15 cellular contexts compared by ENCODE assay signal in the genomic region with DNA sequence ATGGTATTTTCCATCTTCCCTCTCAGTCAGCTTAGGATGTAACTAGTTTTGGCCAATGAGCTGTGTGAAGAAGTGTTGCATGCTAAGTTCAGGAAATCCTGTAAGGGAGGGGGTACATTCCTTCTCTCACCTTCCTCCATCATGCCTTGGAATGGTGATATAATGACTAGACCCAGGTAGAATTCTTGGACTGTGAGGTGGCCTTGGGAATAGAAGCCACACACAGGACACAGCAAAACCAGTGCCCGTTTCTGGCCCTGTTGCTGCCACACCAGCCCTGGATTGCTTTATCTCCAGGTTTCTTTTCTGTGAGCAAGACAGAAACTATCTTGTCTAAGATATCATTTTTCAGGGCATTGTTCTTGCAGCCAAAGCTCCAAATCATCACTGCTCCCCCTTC. TPM values are rescaled to one million over a fixed set of nuclear protein-coding genes. Genes with fewer than 3 reads are reported as not detected.
DNase-seq lines count a peak whose midpoint lies in the region; ATAC-seq and TF ChIP-seq lines count a peak whose summit lies in the region.
"Had no signal": no experiment of that assay in that cellular context is flagged by ENCODE, and none has a peak within 500 bp of the region (broad histone marks: within the 10 kb centered on the region; RNA-seq: fewer than 3 reads in every experiment).

No MANE protein-coding gene starts in this region.

- no peaks in the 10 kb centered on the region for H3K36me3 Mint-ChIP-seq in activated CD8-positive, alpha-beta T cell treated with anti-CD3 and anti-CD28 coated beads for 36 hours (ENCODE audit: low read depth)
- H3K36me3 Mint-ChIP-seq: CD14-positive monocyte had no signal

- H3K27ac ChIP-seq in foreskin keratinocyte (no peak overlapping the region), smooth muscle cell (ENCODE audit: low read depth) (peak overlapping the region; percentile 4)
- H3K27ac ChIP-seq: BLaER1 had no signal

- H3K79me2 ChIP-seq in smooth muscle cell (ENCODE audit: low read depth) = no peaks in the 10 kb centered on the region

- no peaks in the 10 kb centered on the region for H4K20me1 ChIP-seq in smooth muscle cell (ENCODE audit: low read depth)
- H4K20me1 ChIP-seq: BLaER1 had no signal

- H3K4me1 Mint-ChIP-seq in activated CD8-positive, alpha-beta T cell treated with anti-CD3 and anti-CD28 coated beads for 36 hours (ENCODE audit: low read depth) = no peaks in the 10 kb centered on the region
- H3K4me1 Mint-ChIP-seq: CD14-positive monocyte; CD4-positive, alpha-beta memory T cell; GM23338 had no signal

- TF ChIP-seq CTCF in foreskin keratinocyte (conservative IDR thresholded peaks at IDR 0.05) (no peak), smooth muscle cell (IDR thresholded peaks at IDR 0.05; ENCODE audit: borderline replicate concordance, insufficient read depth, poor library complexity, severe bottlenecking) (no peak)
- TF ChIP-seq CTCF in activated CD8-positive, alpha-beta T cell treated with anti-CD3 and anti-CD28 coated beads for 36 hours (IDR thresholded peaks at IDR 0.05) = no peak

- no peaks in the 10 kb centered on the region for H3K27me3 ChIP-seq in adipocyte (replicated peaks; ENCODE audit: control insufficient read depth, insufficient read depth, low read length)
- H3K27me3 ChIP-seq in foreskin keratinocyte = no peaks in the 10 kb centered on the region
- no peaks in the 10 kb centered on the region for H3K27me3 ChIP-seq in smooth muscle cell (ENCODE audit: low read depth)
- H3K27me3 ChIP-seq: BLaER1 had no signal

- no peaks in the 10 kb centered on the region for H3F3A ChIP-seq in smooth muscle cell (ENCODE audit: low read depth)

- H3K4me3 Mint-ChIP-seq in activated CD8-positive, alpha-beta T cell treated with anti-CD3 and anti-CD28 coated beads for 36 hours = no peak overlapping the region
- H3K4me3 Mint-ChIP-seq: CD14-positive monocyte, GM23338 had no signal

- H3K27ac Mint-ChIP-seq in activated CD8-positive, alpha-beta T cell treated with anti-CD3 and anti-CD28 coated beads for 36 hours = no peak overlapping the region
- H3K27ac Mint-ChIP-seq: CD14-positive monocyte; CD4-positive, alpha-beta memory T cell; GM23338 had no signal

- H3K9me3 ChIP-seq in adipocyte (ENCODE audit: control insufficient read depth, low read length) (peaks cover 12% of the 10 kb centered on the region), smooth muscle cell (replicated peaks; ENCODE audit: low read depth) (no peaks in the 10 kb centered on the region)

- CTCF ChIA-PET in activated CD8-positive, alpha-beta T cell treated with anti-CD3 and anti-CD28 coated beads for 36 hours (lab: Charles Lee) = interaction anchor here (1.1 to 1.7 kb wide), 2 partner anchors 39 to 98 kb away, joined by 3 read pairs; no protein-coding TSS in a partner anchor

- no peak for ATAC-seq in foreskin keratinocyte
- ATAC-seq in activated CD8-positive, alpha-beta T cell treated with anti-CD3 and anti-CD28 coated beads for 36 hours = no peak
- ATAC-seq: GM23338 had no signal

- H3K4me3 ChIP-seq in adipocyte (ENCODE audit: low read length) = no peak overlapping the region
- no peak overlapping the region for H3K4me3 ChIP-seq in smooth muscle cell
- H3K4me3 ChIP-seq: BLaER1, GM23338 had no signal

- H3K27me3 Mint-ChIP-seq in activated CD8-positive, alpha-beta T cell treated with anti-CD3 and anti-CD28 coated beads for 36 hours = peaks cover 20% of the 10 kb centered on the region

- intact Hi-C loops in activated CD8-positive, alpha-beta T cell treated with anti-CD3 and anti-CD28 coated beads for 36 hours (cut with micrococcal nuclease) = no loop called here

- POLR2A ChIA-PET in activated CD8-positive, alpha-beta T cell treated with anti-CD3 and anti-CD28 coated beads for 36 hours (lab: Charles Lee) = no interaction called here

- H3K4me1 ChIP-seq in adipocyte (ENCODE audit: control insufficient read depth, insufficient read depth, low read length) = peaks cover 29% of the 10 kb centered on the region
- no peaks in the 10 kb centered on the region for H3K4me1 ChIP-seq in foreskin keratinocyte
- no peaks in the 10 kb centered on the region for H3K4me1 ChIP-seq in smooth muscle cell (ENCODE audit: low read depth)

- 63% methylated on average over 1 of the region's 1 CpG for whole genome bisulfite sequencing in smooth muscle cell (ENCODE audit: low lambda C conversion rate)

- peak overlapping the region; percentile 51 for H3K9ac ChIP-seq in adipocyte (ENCODE audit: low read length)
- no peak overlapping the region for H3K9ac ChIP-seq in smooth muscle cell (ENCODE audit: low read depth)
- H3K9ac ChIP-seq: BLaER1 had no signal

- H3K36me3 ChIP-seq in adipocyte (ENCODE audit: control insufficient read depth, insufficient read depth, low read length, severe bottlenecking) = no peaks in the 10 kb centered on the region
- no peaks in the 10 kb centered on the region for H3K36me3 ChIP-seq in smooth muscle cell (ENCODE audit: low read depth)
- H3K36me3 ChIP-seq: BLaER1 had no signal

- no peak overlapping the region for H2AFZ ChIP-seq in smooth muscle cell (ENCODE audit: low read depth)
- H2AFZ ChIP-seq: GM23338 had no signal

- DNase-seq in HPDE6-E6E7 (ENCODE audit: extremely low spot score) = peak; percentile 25
- no peak for DNase-seq in adipocyte (ENCODE audit: low read depth)
- DNase-seq in foreskin keratinocyte = peak; percentile 54 to 76
- no peak for DNase-seq in smooth muscle cell (lab: John Stamatoyannopoulos, UW; ENCODE audit: unreplicated experiment)
- no peak for DNase-seq in NCI-H2171 treated with DMSO at 0.1 percent for 48 hours (lab: John Stamatoyannopoulos, UW)
- DNase-seq in effector CD4-positive, alpha-beta T cell = no peak
- no peak for DNase-seq in activated CD8-positive, alpha-beta T cell treated with anti-CD3 and anti-CD28 coated beads for 36 hours
- DNase-seq: 8988T; CD4-positive, alpha-beta memory T cell; DMS153; DMS79; GF-D8 had no signal

- H3K4me2 ChIP-seq in smooth muscle cell = no peak overlapping the region
- H3K4me2 ChIP-seq: BLaER1, GM23338 had no signal

- H3K9me3 Mint-ChIP-seq in activated CD8-positive, alpha-beta T cell treated with anti-CD3 and anti-CD28 coated beads for 36 hours = no peaks in the 10 kb centered on the region

RNA-seq across cellular contexts. Expression of a gene that starts 10.5 kb away (rescaled TPM):
- 9.6 and 10.3 TPM in 2 replicates for total RNA-seq in foreskin keratinocyte
- polyA plus RNA-seq in foreskin keratinocyte = 4.5 and 5.2 TPM in 2 replicates
- 12.7 and 14.5 TPM in 2 replicates for total RNA-seq in smooth muscle cell
- polyA plus RNA-seq in smooth muscle cell = 8.0 and 10.0 TPM in 2 replicates
- total RNA-seq in activated CD8-positive, alpha-beta T cell treated with anti-CD3 and anti-CD28 coated beads for 36 hours = 10 to 100 TPM; 11.4 to 12.8 TPM

Comparison
In these comparisons a context has a peak if more than half of its experiments do, and no peak if none do; other contexts are left out.
1. DNase-seq: peak in HPDE6-E6E7 (single experiment) and foreskin keratinocyte (2 of 2); none in adipocyte (single experiment), smooth muscle cell (single experiment), NCI-H2171 treated with DMSO at 0.1 percent for 48 hours (single experiment), effector CD4-positive, alpha-beta T cell (single experiment) and activated CD8-positive, alpha-beta T cell treated with anti-CD3 and anti-CD28 coated beads for 36 hours (single experiment).